ENCODE assay signal across 8 cellular contexts in the genomic region with DNA sequence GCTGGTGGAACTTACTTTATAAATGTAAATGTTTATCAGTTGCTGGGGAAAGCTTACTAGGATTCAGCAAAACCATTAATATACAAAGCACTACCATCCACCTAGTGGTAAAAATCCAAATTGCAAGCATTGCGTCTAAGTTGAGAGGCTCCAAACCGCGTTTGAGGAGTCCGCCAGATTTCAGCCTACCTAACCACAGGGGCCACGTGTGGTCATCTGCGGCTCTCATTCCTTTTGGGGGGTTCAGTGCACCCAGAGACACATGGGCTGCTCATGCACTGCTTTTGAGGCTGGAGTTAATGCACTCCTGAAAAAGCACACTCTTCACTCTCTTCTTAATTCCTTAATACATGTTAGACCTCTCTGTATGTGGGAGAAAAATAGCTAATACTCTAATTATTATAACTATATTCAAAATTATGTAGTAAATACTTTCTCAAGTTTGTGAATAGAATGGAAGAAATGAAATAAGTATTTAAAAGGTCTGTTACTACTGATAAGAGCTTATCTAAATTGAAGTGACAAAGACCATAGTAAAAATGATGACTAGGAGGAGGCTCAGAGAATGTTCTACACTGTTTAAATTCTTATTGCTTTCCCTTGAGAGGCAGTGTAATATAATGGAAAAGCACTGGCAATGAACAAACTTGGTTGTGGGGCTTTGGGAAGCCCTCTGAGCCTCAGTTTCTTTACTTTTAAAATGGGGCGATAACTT. TPM values are rescaled to one million over a fixed set of nuclear protein-coding genes. Genes with fewer than 3 reads are reported as not detected.
A peak's percentile ranks its signal among the peaks of the same experiment; 100 is the strongest.
DNase-seq lines count a peak whose midpoint lies in the region; ATAC-seq lines count a peak whose summit lies in the region.

No MANE protein-coding gene starts in this region.

- peaks cover 13% of the 10 kb centered on the region for H3K27me3 Mint-ChIP-seq in T-helper 17 cell
- no peaks in the 10 kb centered on the region for H3K27me3 Mint-ChIP-seq in stimulated activated memory B cell treated with anti-CD40 and anti-IgM and Interleukin-4, amounts not matched to agents 10 μg/mL and 1 μg/mL and 100 μg/mL, for 72 hours

- H3K4me3 Mint-ChIP-seq in T-helper 17 cell = peak overlapping the region; percentile 86
- H3K4me3 Mint-ChIP-seq in stimulated activated memory B cell treated with anti-CD40 and anti-IgM and Interleukin-4, amounts not matched to agents 10 μg/mL and 1 μg/mL and 100 μg/mL, for 72 hours = no peak overlapping the region

- H3K9me3 ChIP-seq in T-helper 17 cell (ENCODE audit: control insufficient read depth, low read length, poor library complexity, severe bottlenecking) = no peaks in the 10 kb centered on the region

- DNase-seq in Ammon's horn (ENCODE audit: low spot score) = peak; percentile 72
- DNase-seq in NCI-H1092 (lab: John Stamatoyannopoulos, UW) = peak; percentile 66
- peak in 1 of 3 donors; percentile 24 for DNase-seq in T-helper 17 cell
- DNase-seq in cerebellar cortex (ENCODE audit: low spot score) = peak; percentile 65
- DNase-seq in left kidney (ENCODE audit: low read depth, low spot score) = peak; percentile 88
- peak; percentile 63 for DNase-seq in stromal cell of bone marrow (ENCODE audit: low read depth)

- ATAC-seq in GM19043 (IDR thresholded peaks at IDR 0.05; ENCODE audit: low read depth, unreplicated experiment) (peak; percentile 27), T-helper 17 cell (no peak)
- ATAC-seq in stimulated activated memory B cell treated with anti-CD40 and anti-IgM and Interleukin-4, amounts not matched to agents 10 μg/mL and 1 μg/mL and 100 μg/mL, for 72 hours = no peak

- H3K27ac Mint-ChIP-seq in T-helper 17 cell = peak overlapping the region; percentile 79
- H3K27ac Mint-ChIP-seq in stimulated activated memory B cell treated with anti-CD40 and anti-IgM and Interleukin-4, amounts not matched to agents 10 μg/mL and 1 μg/mL and 100 μg/mL, for 72 hours = no peak overlapping the region

- H3K36me3 Mint-ChIP-seq in T-helper 17 cell (ENCODE audit: low read depth) = no peaks in the 10 kb centered on the region
- H3K36me3 Mint-ChIP-seq in stimulated activated memory B cell treated with anti-CD40 and anti-IgM and Interleukin-4, amounts not matched to agents 10 μg/mL and 1 μg/mL and 100 μg/mL, for 72 hours = no peaks in the 10 kb centered on the region

- H3K4me1 Mint-ChIP-seq in T-helper 17 cell = peaks cover 23% of the 10 kb centered on the region
- H3K4me1 Mint-ChIP-seq in stimulated activated memory B cell treated with anti-CD40 and anti-IgM and Interleukin-4, amounts not matched to agents 10 μg/mL and 1 μg/mL and 100 μg/mL, for 72 hours = peaks cover 41% of the 10 kb centered on the region

- H3K9me3 Mint-ChIP-seq in stimulated activated memory B cell treated with anti-CD40 and anti-IgM and Interleukin-4, amounts not matched to agents 10 μg/mL and 1 μg/mL and 100 μg/mL, for 72 hours = no peaks in the 10 kb centered on the region

RNA-seq across cellular contexts. Expression of a gene that starts 41.4 kb away (rescaled TPM):
- not detected for total RNA-seq in T-helper 17 cell

RNA-seq across cellular contexts. Expression of a gene that starts 41.4 kb away (rescaled TPM):
- total RNA-seq in T-helper 17 cell = 10 to 100 TPM; 15.3 to 17.3 TPM
